ENCODE assay signal across 8 cellular contexts in the genomic region with DNA sequence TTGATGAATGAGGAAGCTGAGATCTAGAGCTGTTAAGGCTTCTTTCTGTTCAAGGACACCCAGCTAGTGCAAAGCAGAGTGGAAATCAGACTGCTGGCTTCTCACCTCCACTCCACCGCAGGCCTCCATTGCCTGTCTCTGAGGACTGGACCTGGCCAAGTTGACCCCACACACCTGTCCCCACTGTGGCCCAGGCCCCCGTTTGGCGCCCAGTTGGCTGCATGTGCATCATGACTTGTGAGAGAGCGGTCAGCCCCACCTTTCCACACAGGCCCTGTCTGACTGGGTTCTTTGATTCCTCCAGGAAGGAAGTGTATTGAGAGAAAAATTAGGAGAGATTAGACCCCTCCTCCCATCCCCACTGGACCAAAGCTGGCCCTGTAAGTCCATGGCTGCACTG.
"Had no signal": no experiment of that assay in that cellular context is flagged by ENCODE, and none has a peak within 500 bp of the region (broad histone marks: within the 10 kb centered on the region; RNA-seq: fewer than 3 reads in every experiment).

No MANE protein-coding gene starts in this region.

- H3K4me3 ChIP-seq: GM12878 had no signal

- FAIRE-seq: G401.6, GM12878, GM12891, GM12892, GM18507, GM19239 had no signal

- ATAC-seq: GM12878 had no signal

- DNase-seq: GDM1, GF-D8 had no signal
